In the genomic region with DNA sequence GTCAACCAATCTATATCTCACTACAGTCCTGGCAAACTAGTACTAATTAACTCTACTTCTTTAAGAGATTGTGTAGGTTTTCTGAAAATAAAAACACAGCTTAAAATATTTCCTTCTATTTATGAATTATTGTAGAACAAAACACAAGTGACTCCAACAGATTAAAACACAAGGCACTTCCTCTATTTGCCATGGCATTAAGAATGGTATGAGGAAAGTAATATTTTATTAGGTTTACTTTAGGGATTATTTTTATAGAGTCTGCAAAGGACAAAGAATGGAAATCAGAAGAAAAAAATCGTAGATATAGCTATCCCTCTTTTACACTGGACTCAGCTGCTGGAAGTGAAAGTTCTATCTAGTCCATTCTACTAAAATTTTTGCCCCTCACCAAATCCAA, we compare ENCODE assay signal across 21 cellular contexts.
A peak's percentile ranks its signal among the peaks of the same experiment; 100 is the strongest.
DNase-seq lines count a peak whose midpoint lies in the region; ATAC-seq and TF ChIP-seq lines count a peak whose summit lies in the region.
"Had no signal": no experiment of that assay in that cellular context is flagged by ENCODE, and none has a peak within 500 bp of the region (broad histone marks: within the 10 kb centered on the region; RNA-seq: fewer than 3 reads in every experiment).

No MANE protein-coding gene starts in this region.

- peaks cover 9% of the 10 kb centered on the region for H3K9me3 Mint-ChIP-seq in chondrocyte (ENCODE audit: low read depth)
- H3K9me3 Mint-ChIP-seq: GM23338, H9 had no signal

- no peaks in the 10 kb centered on the region for H3K4me1 Mint-ChIP-seq in chondrocyte (ENCODE audit: low read depth)
- H3K4me1 Mint-ChIP-seq: CD4-positive, alpha-beta memory T cell; GM23338; H9 had no signal

- no peaks in the 10 kb centered on the region for H3K27me3 Mint-ChIP-seq in chondrocyte (ENCODE audit: low read depth)
- H3K27me3 Mint-ChIP-seq: CD4-positive, alpha-beta memory T cell had no signal

- no peaks in the 10 kb centered on the region for H3K9me3 ChIP-seq in thyroid gland
- H3K9me3 ChIP-seq: BE2C had no signal

- no peaks in the 10 kb centered on the region for H3K36me3 Mint-ChIP-seq in chondrocyte (ENCODE audit: low read depth)
- H3K36me3 Mint-ChIP-seq: CD4-positive, alpha-beta memory T cell had no signal

- H3K36me3 ChIP-seq in thyroid gland, result no peaks in the 10 kb centered on the region
- H3K36me3 ChIP-seq: BE2C; BLaER1 treated with 17β-estradiol and CSF1 and Interleukin-3, amounts not matched to agents 10 nM and 100 nM had no signal

- DNase-seq in LNCaP clone FGC (ENCODE audit: low read depth), result peak; percentile 58
- DNase-seq in thyroid gland, result no peak
- no peak for DNase-seq in stimulated activated CD4-positive, alpha-beta T cell treated with anti-CD3 and anti-CD28 coated beads, Interleukin-2, amount 100 ng/mL, for 48 hours
- DNase-seq in chondrocyte (ENCODE audit: low spot score), result no peak
- DNase-seq: 8988T; ACHN; AML-193; BE2C; Calu3; CD4-positive, alpha-beta memory T cell; COR-L47; DMS153; DND-41; H9 had no signal

- no peak for ATAC-seq in HG03442 (IDR thresholded peaks at IDR 0.05; ENCODE audit: unreplicated experiment)
- ATAC-seq: A549, GM23338, HCT116 had no signal

- 75 to 80% methylated on average over 1 of the region's 1 CpG for WGBS in thyroid gland, 2 donors

- H3K4me1 ChIP-seq in thyroid gland, result peaks cover 0 to 4% of the 10 kb centered on the region in 2 donors
- H3K4me1 ChIP-seq: A549; BE2C; BLaER1 treated with 17β-estradiol and CSF1 and Interleukin-3, amounts not matched to agents 10 nM and 100 nM had no signal

- no peak overlapping the region for H3K4me3 Mint-ChIP-seq in chondrocyte (ENCODE audit: unreplicated experiment)
- H3K4me3 Mint-ChIP-seq: CD4-positive, alpha-beta memory T cell; GM23338; H9 had no signal

- H3K27ac Mint-ChIP-seq in chondrocyte (ENCODE audit: unreplicated experiment), result no peak overlapping the region
- H3K27ac Mint-ChIP-seq: CD4-positive, alpha-beta memory T cell; GM23338; H9 had no signal

- no peaks in the 10 kb centered on the region for H3K27me3 ChIP-seq in thyroid gland
- H3K27me3 ChIP-seq: BE2C; BLaER1 treated with 17β-estradiol and CSF1 and Interleukin-3, amounts not matched to agents 10 nM and 100 nM had no signal

- H3K27ac ChIP-seq in 22Rv1, result peak overlapping the region; percentile 70
- H3K27ac ChIP-seq in VCaP, result peak overlapping the region; percentile 60
- H3K27ac ChIP-seq in thyroid gland, result peak overlapping the region in 2 of 3 donors; percentile 42
- H3K27ac ChIP-seq: A549; BLaER1 treated with 17β-estradiol and CSF1 and Interleukin-3, amounts not matched to agents 10 nM and 100 nM had no signal

- intact Hi-C loops in thyroid gland (cut with DNase I), result no loop called here

- H3K4me3 ChIP-seq in LNCaP clone FGC (ENCODE audit: low read depth, low read length) (no peak overlapping the region), thyroid gland (replicated peaks in 1 of 3) (no peak overlapping the region)
- H3K4me3 ChIP-seq: A549; BLaER1 treated with 17β-estradiol and CSF1 and Interleukin-3, amounts not matched to agents 10 nM and 100 nM; GM23338 had no signal

- TF ChIP-seq CTCF in 22Rv1 (IDR thresholded peaks at IDR 0.05) (no peak), LNCaP clone FGC (IDR thresholded peaks at IDR 0.05; ENCODE audit: control insufficient read depth, extremely low read depth, insufficient read depth) (no peak), VCaP (conservative IDR thresholded peaks at IDR 0.05) (no peak), thyroid gland (IDR thresholded peaks at IDR 0.05) (no peak), chondrocyte (IDR thresholded peaks at IDR 0.05) (no peak)

- no peak for TF ChIP-seq POLR2A in thyroid gland (IDR thresholded peaks at IDR 0.05)
